1 cellular context compared by ENCODE assay signal in genomic region chr5:127517480-127518318, GRCh38.
A peak's percentile ranks its signal among the peaks of the same experiment; 100 is the strongest.
TF ChIP-seq lines count a peak whose summit lies in the region.

Gene PRRC1, plus strand, starts transcription at chr5:127517640. Its CDS starts 5,840 bp downstream, at chr5:127523480.

TF ChIP-seq in HepG2, 621 proteins besides CTCF, POLR2A, EP300 and RAD21 (continued from another document and continues in another):
- TF ChIP-seq FOXK1 (CRISPR knock-in tag; IDR thresholded peaks at IDR 0.05; ENCODE audit: borderline replicate concordance, low read depth) (no peak; the same call in 1 of the 2 replicates), HDAC2 (CRISPR knock-in tag; IDR thresholded peaks at IDR 0.05) (peak; percentile 22; the same call in 1 of the 2 replicates), IKZF4 (CRISPR knock-in tag; IDR thresholded peaks at IDR 0.05; ENCODE audit: borderline replicate concordance, low read depth, not compliant biosample characterization) (peak; percentile 89), ZNF138 (CRISPR knock-in tag; IDR thresholded peaks at IDR 0.05; ENCODE audit: low read depth) (0 out of 2 replicates have a peak, but pooled peaks have one; percentile 38), CENPT (CRISPR knock-in tag; IDR thresholded peaks at IDR 0.05; ENCODE audit: low read depth) (no peak), THAP11 (CRISPR knock-in tag; IDR thresholded peaks at IDR 0.05) (peak; percentile 49; the same call in 1 of the 2 replicates), HMGXB4 (CRISPR knock-in tag; IDR thresholded peaks at IDR 0.05; ENCODE audit: borderline replicate concordance in 1 of 2, low read depth in 1 of 2) (peak; percentile 73 to 76; a peak in 3 of 4 replicates), SIN3A (IDR thresholded peaks at IDR 0.05; ENCODE audit: borderline replicate concordance, low read depth, low read length) (0 out of 2 replicates have a peak, but pooled peaks have one; percentile 56), ZSCAN29 (CRISPR knock-in tag; conservative IDR thresholded peaks at IDR 0.05) (no peak), ZNF784 (CRISPR knock-in tag; IDR thresholded peaks at IDR 0.05; ENCODE audit: borderline replicate concordance) (peak; percentile 81; the same call in 1 of the 2 replicates), ZNF839 (CRISPR knock-in tag; IDR thresholded peaks at IDR 0.05; ENCODE audit: borderline replicate concordance) (0 out of 2 replicates have a peak, but pooled peaks have one; percentile 51), ZNF264 (CRISPR knock-in tag; IDR thresholded peaks at IDR 0.05) (peak; percentile 72), SALL1 (CRISPR knock-in tag; IDR thresholded peaks at IDR 0.05) (peak; percentile 63), GLMP (CRISPR knock-in tag; IDR thresholded peaks at IDR 0.05; ENCODE audit: borderline replicate concordance) (no peak), GPN1 (CRISPR knock-in tag; IDR thresholded peaks at IDR 0.05; ENCODE audit: borderline replicate concordance) (no peak), MED13 (CRISPR knock-in tag; IDR thresholded peaks at IDR 0.05) (peak; percentile 47; the same call in 1 of the 2 replicates), ZNF574 (CRISPR knock-in tag; IDR thresholded peaks at IDR 0.05) (peak; percentile 37; the same call in 1 of the 2 replicates), ATF1 (CRISPR knock-in tag; IDR thresholded peaks at IDR 0.05) (no peak), THAP9 (CRISPR knock-in tag; IDR thresholded peaks at IDR 0.05; ENCODE audit: borderline replicate concordance) (peak; percentile 25; the same call in 1 of the 2 replicates), ATF2 (CRISPR knock-in tag; IDR thresholded peaks at IDR 0.05) (peak; percentile 29), KDM4B (CRISPR knock-in tag; IDR thresholded peaks at IDR 0.05) (no peak), TEF (CRISPR knock-in tag; IDR thresholded peaks at IDR 0.05) (0 out of 2 replicates have a peak, but pooled peaks have one; percentile 11), GRHL1 (CRISPR knock-in tag; conservative IDR thresholded peaks at IDR 0.05) (no peak), ZNF652 (CRISPR knock-in tag; IDR thresholded peaks at IDR 0.05; ENCODE audit: borderline replicate concordance, low read depth) (no peak), ZNF160 (CRISPR knock-in tag; IDR thresholded peaks at IDR 0.05) (0 out of 2 replicates have a peak, but pooled peaks have one; percentile 23), ZNF660 (CRISPR knock-in tag; IDR thresholded peaks at IDR 0.05; ENCODE audit: borderline replicate concordance, low read depth) (0 out of 2 replicates have a peak, but pooled peaks have one; percentile 44), ZNF512B (CRISPR knock-in tag; IDR thresholded peaks at IDR 0.05; ENCODE audit: borderline replicate concordance) (peak; percentile 29; the same call in 1 of the 2 replicates), HBP1 (CRISPR knock-in tag; IDR thresholded peaks at IDR 0.05; ENCODE audit: low read depth) (peak; percentile 13; the same call in 1 of the 2 replicates), ZFP37 (CRISPR knock-in tag; IDR thresholded peaks at IDR 0.05; ENCODE audit: borderline replicate concordance) (no peak), ZZZ3 (CRISPR knock-in tag; IDR thresholded peaks at IDR 0.05; ENCODE audit: borderline replicate concordance) (peak; percentile 51; the same call in 1 of the 2 replicates), ZNF7 (CRISPR knock-in tag; IDR thresholded peaks at IDR 0.05) (no peak), BRF2 (CRISPR knock-in tag; IDR thresholded peaks at IDR 0.05) (peak; percentile 81; the same call in 1 of the 2 replicates), SMAD3 (CRISPR knock-in tag; IDR thresholded peaks at IDR 0.05) (peak; percentile 59; the same call in 1 of the 2 replicates), PHF8 (CRISPR knock-in tag; IDR thresholded peaks at IDR 0.05) (peak; percentile 93), SETDB1 (CRISPR knock-in tag; IDR thresholded peaks at IDR 0.05; ENCODE audit: borderline replicate concordance) (no peak), KMT2A (CRISPR knock-in tag; IDR thresholded peaks at IDR 0.05) (peak; percentile 91), GATA4 (IDR thresholded peaks at IDR 0.05; ENCODE audit: borderline replicate concordance, low read depth) (0 out of 2 replicates have a peak, but pooled peaks have one; percentile 52), ZNF367 (CRISPR knock-in tag; IDR thresholded peaks at IDR 0.05; ENCODE audit: borderline replicate concordance) (0 out of 2 replicates have a peak, but pooled peaks have one; percentile 47), KAT2B (IDR thresholded peaks at IDR 0.05; ENCODE audit: borderline replicate concordance, low read depth, low read length) (no peak)
